Comparison of ENCODE assay signal across 38 cellular contexts in genomic region chr16:49036126-49036525, GRCh38.
"Had no signal": no experiment of that assay in that cellular context is flagged by ENCODE, and none has a peak within 500 bp of the region (broad histone marks: within the 10 kb centered on the region; RNA-seq: fewer than 3 reads in every experiment).

No MANE protein-coding gene starts in this region.

- H3K27ac ChIP-seq: adrenal gland, ascending aorta, brain microvascular endothelial cell, breast epithelium, VCaP had no signal

- H3K36me3 ChIP-seq: adrenal gland, ascending aorta, brain microvascular endothelial cell, breast epithelium had no signal

- FAIRE-seq: TTC549 had no signal

- H3K4me3 Mint-ChIP-seq: activated B cell treated with CpG ODN at 0.5 μM for 24 hours; activated CD4-positive, alpha-beta memory T cell treated with anti-CD3 and anti-CD28 coated beads for 36 hours; activated CD4-positive, alpha-beta T cell treated with anti-CD3 and anti-CD28 coated beads, Interleukin-2, amount 10 ng/mL, durations not matched to agents 24 days and 14 days; activated CD8-positive, alpha-beta T cell treated with anti-CD3 and anti-CD28 coated beads for 36 hours; activated naive CD4-positive, alpha-beta T cell treated with anti-CD3 and anti-CD28 coated beads for 36 hours; activated naive CD8-positive, alpha-beta T cell treated with anti-CD3 and anti-CD28 coated beads for 36 hours; activated T-cell treated with anti-CD3 and anti-CD28 coated beads, Interleukin-2, amount 50 U/mL, for 4 hours; activated T-cell treated with anti-CD3 and anti-CD28 coated beads, Interleukin-2, amount 50 U/mL, for 72 hours; activated T-helper 1 cell treated with anti-CD3 and anti-CD28 coated beads, Interleukin-12 subunit alpha, Interleukin-12 subunit beta, Interleukin-2, Interleukin-4 antibody, amounts not matched to agents 30 ng/mL and 10 ng/mL and 1 ng/mL, durations not matched to agents 14 hours and 24 hours and 36 hours; activated T-helper 17 cell treated with anti-CD3 and anti-CD28 coated beads, Interleukin-2, amount 50 U/mL, for 72 hours; central memory CD8-positive, alpha-beta T cell; T-helper 1 cell treated with Interleukin-12 subunit alpha and Interleukin-12 subunit beta and Interleukin-4 antibody, amounts not matched to agents 30 μg/mL and 1 μg/mL, for 36 hours; T-helper 2 cell treated with Interferon-gamma antibody and Interleukin-4, amounts not matched to agents 5 μg/mL and 100 μg/mL, for 36 hours had no signal

- H3K4me3 ChIP-seq: adrenal gland, ascending aorta, breast epithelium had no signal

- H3K27ac Mint-ChIP-seq: activated B cell treated with CpG ODN at 0.5 μM for 24 hours; activated CD4-positive, alpha-beta memory T cell treated with anti-CD3 and anti-CD28 coated beads for 36 hours; activated CD4-positive, alpha-beta T cell treated with anti-CD3 and anti-CD28 coated beads, Interleukin-2, amount 10 ng/mL, durations not matched to agents 24 days and 14 days; activated CD8-positive, alpha-beta T cell treated with anti-CD3 and anti-CD28 coated beads for 36 hours; activated naive CD4-positive, alpha-beta T cell treated with anti-CD3 and anti-CD28 coated beads for 36 hours; activated naive CD4-positive, alpha-beta T cell treated with anti-CD3 and anti-CD28 coated beads, Interleukin-2, amount 50 U/mL, for 72 hours; activated naive CD8-positive, alpha-beta T cell treated with anti-CD3 and anti-CD28 coated beads for 36 hours; activated T-cell treated with anti-CD3 and anti-CD28 coated beads, Interleukin-2, amount 50 U/mL, for 72 hours; activated T-helper 1 cell treated with anti-CD3 and anti-CD28 coated beads, Interleukin-12 subunit alpha, Interleukin-12 subunit beta, Interleukin-2, Interleukin-4 antibody, amounts not matched to agents 30 ng/mL and 10 ng/mL and 1 ng/mL, durations not matched to agents 14 hours and 24 hours and 36 hours; activated T-helper 17 cell treated with anti-CD3 and anti-CD28 coated beads, Interleukin-2, amount 50 U/mL, for 72 hours; T-helper 1 cell treated with Interleukin-12 subunit alpha and Interleukin-12 subunit beta and Interleukin-4 antibody, amounts not matched to agents 30 μg/mL and 1 μg/mL, for 36 hours; T-helper 2 cell treated with Interferon-gamma antibody and Interleukin-4, amounts not matched to agents 5 μg/mL and 100 μg/mL, for 36 hours had no signal

- H3K9me3 ChIP-seq: adrenal gland, ascending aorta, breast epithelium had no signal

- ATAC-seq: activated CD8-positive, alpha-beta T cell treated with anti-CD3 and anti-CD28 coated beads for 36 hours; activated naive CD4-positive, alpha-beta T cell treated with anti-CD3 and anti-CD28 coated beads, Interleukin-2, amount 50 U/mL, for 72 hours; activated T-cell treated with anti-CD3 and anti-CD28 coated beads, Interleukin-2, amount 50 U/mL, for 4 hours; activated T-cell treated with anti-CD3 and anti-CD28 coated beads, Interleukin-2, amount 50 U/mL, for 72 hours; activated T-helper 17 cell treated with anti-CD3 and anti-CD28 coated beads, Interleukin-2, amount 50 U/mL, for 72 hours had no signal

- H3K36me3 Mint-ChIP-seq: activated CD4-positive, alpha-beta memory T cell treated with anti-CD3 and anti-CD28 coated beads for 36 hours; activated naive CD8-positive, alpha-beta T cell treated with anti-CD3 and anti-CD28 coated beads for 36 hours had no signal

- H3K27me3 ChIP-seq: adrenal gland, ascending aorta, brain microvascular endothelial cell, breast epithelium had no signal

- DNase-seq: activated B cell treated with CpG ODN at 0.5 μM for 24 hours; activated CD4-positive, alpha-beta memory T cell treated with anti-CD3 and anti-CD28 coated beads for 36 hours; activated CD4-positive, alpha-beta T cell treated with anti-CD3 and anti-CD28 coated beads for 4 hours; activated CD4-positive, alpha-beta T cell treated with anti-CD3 and anti-CD28 coated beads, Interleukin-2, amount 10 ng/mL, durations not matched to agents 24 days and 14 days; activated CD4-positive, alpha-beta T cell treated with anti-CD3 and anti-CD28 coated beads, Interleukin-2, amount 50 U/mL, for 1 hour; activated CD4-positive, alpha-beta T cell treated with anti-CD3 and anti-CD28 coated beads, Interleukin-2, amount 50 U/mL, for 4 hours; activated CD4-positive, CD25-positive, alpha-beta regulatory T cell treated with anti-CD3 and anti-CD28 coated beads, Interleukin-2, amount 50 U/mL, for 72 hours; activated CD8-positive, alpha-beta memory T cell treated with anti-CD3 and anti-CD28 coated beads, Interleukin-2, amount 50 U/mL, for 4 hours; activated CD8-positive, alpha-beta T cell treated with anti-CD3 and anti-CD28 coated beads for 36 hours; activated effector memory CD4-positive, alpha-beta T cell treated with anti-CD3 and anti-CD28 coated beads, Interleukin-2, amount 50 U/mL, for 16 hours; activated gamma-delta T cell treated with Interleukin-2 at 50 U/mL for 16 hours; activated naive CD4-positive, alpha-beta T cell; activated naive CD4-positive, alpha-beta T cell treated with anti-CD3 and anti-CD28 coated beads for 36 hours; activated naive CD4-positive, alpha-beta T cell treated with anti-CD3 and anti-CD28 coated beads, Interleukin-2, amount 50 U/mL, for 16 hours; activated naive CD8-positive, alpha-beta T cell treated with anti-CD3 and anti-CD28 coated beads for 36 hours; activated T-cell treated with anti-CD3 and anti-CD28 coated beads for 4 hours; activated T-cell treated with anti-CD3 and anti-CD28 coated beads, Interleukin-2, amount 50 U/mL, for 1 hour; activated T-cell treated with anti-CD3 and anti-CD28 coated beads, Interleukin-2, amount 50 U/mL, for 4 hours; activated T-cell treated with anti-CD3 and anti-CD28 coated beads, Interleukin-2, amount 50 U/mL, for 72 hours; adrenal gland; amygdala; anterior cingulate cortex; brain microvascular endothelial cell; caudate nucleus; SW 1271; T-helper 1 cell; T-helper 2 cell; T-helper 9 cell had no signal

- H3K4me1 Mint-ChIP-seq: activated B cell treated with CpG ODN at 0.5 μM for 24 hours; activated CD4-positive, alpha-beta T cell treated with anti-CD3 and anti-CD28 coated beads, Interleukin-2, amount 10 ng/mL, durations not matched to agents 24 days and 14 days; activated naive CD8-positive, alpha-beta T cell treated with anti-CD3 and anti-CD28 coated beads for 36 hours; activated T-helper 17 cell treated with anti-CD3 and anti-CD28 coated beads, Interleukin-2, amount 50 U/mL, for 72 hours; central memory CD8-positive, alpha-beta T cell had no signal

- H3K9me3 Mint-ChIP-seq: activated CD4-positive, alpha-beta T cell treated with anti-CD3 and anti-CD28 coated beads, Interleukin-2, amount 10 ng/mL, durations not matched to agents 24 days and 14 days; activated CD8-positive, alpha-beta T cell treated with anti-CD3 and anti-CD28 coated beads for 36 hours; T-helper 1 cell treated with Interleukin-12 subunit alpha and Interleukin-12 subunit beta and Interleukin-4 antibody, amounts not matched to agents 30 μg/mL and 1 μg/mL, for 36 hours had no signal

- H3K4me1 ChIP-seq: adrenal gland, ascending aorta, breast epithelium had no signal

- H3K27me3 Mint-ChIP-seq: activated B cell treated with CpG ODN at 0.5 μM for 24 hours; activated CD4-positive, alpha-beta memory T cell treated with anti-CD3 and anti-CD28 coated beads for 36 hours; activated CD4-positive, alpha-beta T cell treated with anti-CD3 and anti-CD28 coated beads, Interleukin-2, amount 10 ng/mL, durations not matched to agents 24 days and 14 days; activated CD8-positive, alpha-beta T cell treated with anti-CD3 and anti-CD28 coated beads for 36 hours; activated naive CD8-positive, alpha-beta T cell treated with anti-CD3 and anti-CD28 coated beads for 36 hours; activated T-helper 17 cell treated with anti-CD3 and anti-CD28 coated beads, Interleukin-2, amount 50 U/mL, for 72 hours; central memory CD8-positive, alpha-beta T cell had no signal
